In the genomic region with DNA sequence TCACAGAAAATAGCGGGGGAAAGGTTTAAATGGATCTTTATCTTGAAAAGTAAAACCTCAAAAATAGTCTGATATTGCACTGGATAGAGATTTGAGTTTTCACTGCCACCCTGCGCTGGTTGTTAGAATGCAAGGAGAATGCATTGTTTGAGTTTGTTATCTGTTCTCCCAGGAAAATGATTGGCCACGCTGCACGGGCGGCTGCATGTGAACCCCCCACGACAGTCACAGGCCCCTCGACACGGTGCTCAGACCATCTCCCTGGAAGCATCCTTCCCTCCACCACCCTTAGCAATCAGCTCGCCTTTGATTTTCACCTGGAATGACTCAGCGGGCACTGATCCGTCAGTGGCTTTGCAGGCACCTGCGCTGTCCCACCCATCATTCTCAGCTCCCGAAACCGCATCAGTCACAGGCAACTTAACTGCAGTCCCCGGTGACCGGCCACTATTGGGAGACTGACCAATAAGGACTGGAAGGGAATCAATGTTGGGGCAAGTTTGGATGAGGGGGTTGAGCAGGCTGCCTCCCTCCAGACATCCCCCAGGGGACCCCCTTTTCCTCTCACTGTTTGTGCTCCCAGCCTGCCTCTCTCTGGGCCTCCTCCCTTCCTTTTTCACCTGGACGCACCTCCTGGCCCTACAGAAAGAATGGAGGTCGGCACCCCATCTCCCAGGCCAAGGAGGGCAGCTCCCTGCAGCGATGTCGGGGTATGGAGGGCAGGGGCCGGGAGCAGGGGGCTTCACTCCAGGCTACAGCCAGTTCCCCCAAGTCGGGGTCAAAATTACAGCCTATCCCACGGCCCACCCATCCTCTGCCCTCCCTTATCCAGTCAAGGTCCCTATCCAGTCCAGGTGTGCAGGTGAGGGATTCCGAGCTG, we compare ENCODE assay signal across 1 cellular context.
TF ChIP-seq lines count a peak whose summit lies in the region.

No MANE protein-coding gene starts in this region.

TF ChIP-seq in WTC11, 78 proteins besides CTCF, POLR2A, EP300 and RAD21 (continued from another document):
- TF ChIP-seq, protein P1, sequence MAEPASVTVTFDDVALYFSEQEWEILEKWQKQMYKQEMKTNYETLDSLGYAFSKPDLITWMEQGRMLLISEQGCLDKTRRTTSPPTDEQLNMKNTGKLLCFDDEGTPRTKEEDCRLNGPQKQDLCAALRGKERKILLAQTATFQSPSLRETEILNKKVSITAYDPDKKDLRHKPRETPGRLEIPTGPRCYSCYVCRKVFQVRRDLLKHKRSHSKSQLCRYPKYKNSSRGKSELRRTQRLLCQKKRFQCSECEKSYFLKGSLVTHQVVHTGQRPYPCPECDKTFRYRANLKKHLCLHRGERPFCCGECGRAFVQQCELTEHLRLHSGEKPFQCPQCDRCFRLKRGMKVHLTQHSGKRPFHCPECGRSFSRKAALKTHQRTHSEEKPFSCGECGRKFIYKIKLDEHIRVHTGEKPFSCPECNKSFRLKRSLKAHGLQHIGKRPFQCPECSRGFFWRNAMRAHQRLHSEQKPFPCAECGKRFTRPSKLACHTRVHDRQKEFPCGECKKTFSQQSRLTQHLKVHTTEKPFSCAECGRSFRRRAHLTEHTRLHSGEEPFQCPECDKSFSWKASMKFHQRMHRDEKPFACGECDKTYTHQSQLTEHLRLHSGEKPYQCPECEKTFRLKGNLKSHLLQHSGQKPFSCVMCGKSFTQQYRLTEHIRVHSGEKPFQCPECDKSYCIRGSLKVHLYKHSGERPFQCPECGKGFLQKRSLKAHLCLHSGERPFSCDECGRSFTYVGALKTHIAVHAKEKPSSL (CRISPR knock-in tag; conservative IDR thresholded peaks at IDR 0.05) = no peak
- no peak for TF ChIP-seq NR1H2 (CRISPR knock-in tag; IDR thresholded peaks at IDR 0.05)
- TF ChIP-seq ZNF396 (CRISPR knock-in tag; IDR thresholded peaks at IDR 0.05; ENCODE audit: borderline replicate concordance) = no peak
- no peak for TF ChIP-seq RELA (CRISPR knock-in tag; IDR thresholded peaks at IDR 0.05; ENCODE audit: borderline replicate concordance)
- TF ChIP-seq FOXJ3 (CRISPR knock-in tag; IDR thresholded peaks at IDR 0.05; ENCODE audit: borderline replicate concordance) = no peak
- TF ChIP-seq RORB (CRISPR knock-in tag; IDR thresholded peaks at IDR 0.05) = no peak
- TF ChIP-seq, protein P2, sequence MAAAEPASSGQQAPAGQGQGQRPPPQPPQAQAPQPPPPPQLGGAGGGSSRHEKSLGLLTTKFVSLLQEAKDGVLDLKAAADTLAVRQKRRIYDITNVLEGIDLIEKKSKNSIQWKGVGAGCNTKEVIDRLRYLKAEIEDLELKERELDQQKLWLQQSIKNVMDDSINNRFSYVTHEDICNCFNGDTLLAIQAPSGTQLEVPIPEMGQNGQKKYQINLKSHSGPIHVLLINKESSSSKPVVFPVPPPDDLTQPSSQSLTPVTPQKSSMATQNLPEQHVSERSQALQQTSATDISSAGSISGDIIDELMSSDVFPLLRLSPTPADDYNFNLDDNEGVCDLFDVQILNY (CRISPR knock-in tag; IDR thresholded peaks at IDR 0.05) = no peak
- TF ChIP-seq ZNF138 (CRISPR knock-in tag; conservative IDR thresholded peaks at IDR 0.05) = no peak
- TF ChIP-seq, protein P3, sequence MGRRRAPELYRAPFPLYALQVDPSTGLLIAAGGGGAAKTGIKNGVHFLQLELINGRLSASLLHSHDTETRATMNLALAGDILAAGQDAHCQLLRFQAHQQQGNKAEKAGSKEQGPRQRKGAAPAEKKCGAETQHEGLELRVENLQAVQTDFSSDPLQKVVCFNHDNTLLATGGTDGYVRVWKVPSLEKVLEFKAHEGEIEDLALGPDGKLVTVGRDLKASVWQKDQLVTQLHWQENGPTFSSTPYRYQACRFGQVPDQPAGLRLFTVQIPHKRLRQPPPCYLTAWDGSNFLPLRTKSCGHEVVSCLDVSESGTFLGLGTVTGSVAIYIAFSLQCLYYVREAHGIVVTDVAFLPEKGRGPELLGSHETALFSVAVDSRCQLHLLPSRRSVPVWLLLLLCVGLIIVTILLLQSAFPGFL (CRISPR knock-in tag; IDR thresholded peaks at IDR 0.05; ENCODE audit: borderline replicate concordance) = no peak
- TF ChIP-seq, protein P4, sequence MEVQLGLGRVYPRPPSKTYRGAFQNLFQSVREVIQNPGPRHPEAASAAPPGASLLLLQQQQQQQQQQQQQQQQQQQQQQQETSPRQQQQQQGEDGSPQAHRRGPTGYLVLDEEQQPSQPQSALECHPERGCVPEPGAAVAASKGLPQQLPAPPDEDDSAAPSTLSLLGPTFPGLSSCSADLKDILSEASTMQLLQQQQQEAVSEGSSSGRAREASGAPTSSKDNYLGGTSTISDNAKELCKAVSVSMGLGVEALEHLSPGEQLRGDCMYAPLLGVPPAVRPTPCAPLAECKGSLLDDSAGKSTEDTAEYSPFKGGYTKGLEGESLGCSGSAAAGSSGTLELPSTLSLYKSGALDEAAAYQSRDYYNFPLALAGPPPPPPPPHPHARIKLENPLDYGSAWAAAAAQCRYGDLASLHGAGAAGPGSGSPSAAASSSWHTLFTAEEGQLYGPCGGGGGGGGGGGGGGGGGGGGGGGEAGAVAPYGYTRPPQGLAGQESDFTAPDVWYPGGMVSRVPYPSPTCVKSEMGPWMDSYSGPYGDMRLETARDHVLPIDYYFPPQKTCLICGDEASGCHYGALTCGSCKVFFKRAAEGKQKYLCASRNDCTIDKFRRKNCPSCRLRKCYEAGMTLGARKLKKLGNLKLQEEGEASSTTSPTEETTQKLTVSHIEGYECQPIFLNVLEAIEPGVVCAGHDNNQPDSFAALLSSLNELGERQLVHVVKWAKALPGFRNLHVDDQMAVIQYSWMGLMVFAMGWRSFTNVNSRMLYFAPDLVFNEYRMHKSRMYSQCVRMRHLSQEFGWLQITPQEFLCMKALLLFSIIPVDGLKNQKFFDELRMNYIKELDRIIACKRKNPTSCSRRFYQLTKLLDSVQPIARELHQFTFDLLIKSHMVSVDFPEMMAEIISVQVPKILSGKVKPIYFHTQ (CRISPR knock-in tag; IDR thresholded peaks at IDR 0.05) = no peak
- no peak for TF ChIP-seq FOXK1 (CRISPR knock-in tag; IDR thresholded peaks at IDR 0.05)
- no peak for TF ChIP-seq ZNF263 (CRISPR knock-in tag; IDR thresholded peaks at IDR 0.05; ENCODE audit: low read depth)
- no peak for TF ChIP-seq MYBL2 (CRISPR knock-in tag; IDR thresholded peaks at IDR 0.05)
- TF ChIP-seq NFE2L1 (CRISPR knock-in tag; IDR thresholded peaks at IDR 0.05) = no peak
- TF ChIP-seq SMAD4 (CRISPR knock-in tag; IDR thresholded peaks at IDR 0.05) = no peak
